In genomic region chr3:122514123-122515019, GRCh38 we compare ENCODE assay signal across 8 cellular contexts. TPM values are rescaled to one million over a fixed set of nuclear protein-coding genes. Genes with fewer than 3 reads are reported as not detected.
DNase-seq lines count a peak whose midpoint lies in the region; ATAC-seq and TF ChIP-seq lines count a peak whose summit lies in the region.

Gene KPNA1, minus strand, starts transcription at chr3:122514939. Its CDS starts 18,374 bp downstream, at chr3:122496565.

- peaks cover 9% of the 10 kb centered on the region for H3K4me1 ChIP-seq in mucosa of stomach (ENCODE audit: control insufficient read depth, insufficient read depth, low read length)

- peaks cover 20 to 27% (median 26%) of the 10 kb centered on the region in 3 donors for H3K4me1 Mint-ChIP-seq in IgD-negative memory B cell
- H3K4me1 Mint-ChIP-seq in activated T-cell treated with anti-CD3 and anti-CD28 coated beads, Interleukin-2, amount 50 U/mL, for 24 hours (ENCODE audit: low read depth), result peaks cover 40% of the 10 kb centered on the region

- no peaks in the 10 kb centered on the region for H3K9me3 ChIP-seq in mucosa of stomach (ENCODE audit: control insufficient read depth, low read length)

- no peaks in the 10 kb centered on the region for H3K27me3 Mint-ChIP-seq in IgD-negative memory B cell
- H3K27me3 Mint-ChIP-seq in activated T-cell treated with anti-CD3 and anti-CD28 coated beads, Interleukin-2, amount 50 U/mL, for 24 hours, result no peaks in the 10 kb centered on the region

- TF ChIP-seq POLR2A in erythroblast (IDR thresholded peaks at IDR 0.05; ENCODE audit: low read length), result peak; percentile 95

- H3K9me3 Mint-ChIP-seq in IgD-negative memory B cell, result peaks cover 0 to 7% (median 2%) of the 10 kb centered on the region in 3 donors
- H3K9me3 Mint-ChIP-seq in activated T-cell treated with anti-CD3 and anti-CD28 coated beads, Interleukin-2, amount 50 U/mL, for 24 hours, result no peaks in the 10 kb centered on the region

- H3K36me3 Mint-ChIP-seq in IgD-negative memory B cell, result peaks cover under 1% of the 10 kb centered on the region
- H3K36me3 Mint-ChIP-seq in activated T-cell treated with anti-CD3 and anti-CD28 coated beads, Interleukin-2, amount 50 U/mL, for 24 hours (ENCODE audit: low read depth), result peaks cover 30% of the 10 kb centered on the region

- DNase-seq in DMS153 treated with DMSO at 0.1 percent for 48 hours (lab: John Stamatoyannopoulos, UW; ENCODE audit: unreplicated experiment) (peak; percentile 76), erythroblast (lab: John Stamatoyannopoulos, UW) (peak; percentile 94 to 96)
- DNase-seq in activated T-cell treated with anti-CD3 and anti-CD28 coated beads, Interleukin-2, amount 50 U/mL, for 24 hours, result peak; percentile 91
- DNase-seq in stimulated activated CD8-positive, alpha-beta memory T cell treated with anti-CD3 and anti-CD28 coated beads, Interleukin-4, amount 100 ng/mL, for 48 hours, result peak; percentile 87

- peak within 1 kb of the TSS; percentile 32 for H3K4me3 ChIP-seq in mucosa of stomach (ENCODE audit: low read length)

- ATAC-seq in GM21576 (IDR thresholded peaks at IDR 0.05; ENCODE audit: unreplicated experiment), result peak; percentile 77

- H3K27ac Mint-ChIP-seq in IgD-negative memory B cell, result peak within 1 kb of the TSS; percentile 82 to 97 (median 94)
- H3K27ac Mint-ChIP-seq in activated T-cell treated with anti-CD3 and anti-CD28 coated beads, Interleukin-2, amount 50 U/mL, for 24 hours, result peak within 1 kb of the TSS; percentile 90

- H3K9ac ChIP-seq in mucosa of stomach (ENCODE audit: low read length), result peak within 1 kb of the TSS; percentile 74

- no peaks in the 10 kb centered on the region for H3K36me3 ChIP-seq in mucosa of stomach (ENCODE audit: control insufficient read depth, insufficient read depth, low read length)

- H3K27me3 ChIP-seq in mucosa of stomach (ENCODE audit: control insufficient read depth, insufficient read depth, low read length), result no peaks in the 10 kb centered on the region

- H3K4me3 Mint-ChIP-seq in IgD-negative memory B cell, result peak within 1 kb of the TSS; percentile 77 to 97 (median 90)
- peak within 1 kb of the TSS; percentile 80 for H3K4me3 Mint-ChIP-seq in activated T-cell treated with anti-CD3 and anti-CD28 coated beads, Interleukin-2, amount 50 U/mL, for 24 hours

TF ChIP-seq in PFSK-1, 5 proteins besides CTCF, POLR2A, EP300 and RAD21:
- TF ChIP-seq REST (IDR thresholded peaks at IDR 0.05; ENCODE audit: insufficient read depth in 1 of 2, low read depth in 2 of 2, low read length in 2 of 2) (no peak), POLR2AphosphoS5 (IDR thresholded peaks at IDR 0.05; ENCODE audit: low read depth, low read length) (peak; percentile 70), FOXP2 (optimal IDR thresholded peaks at IDR 0.05; ENCODE audit: borderline replicate concordance, extremely low read depth, extremely low read length, insufficient read depth) (peak; percentile 45), TAF1 (IDR thresholded peaks at IDR 0.05; ENCODE audit: borderline replicate concordance, insufficient read depth, low read length) (peak; percentile 50; the same call in 1 of the 2 replicates), SIN3A (IDR thresholded peaks at IDR 0.05; ENCODE audit: borderline replicate concordance, insufficient read depth, low read length) (no peak)

RNA-seq across cellular contexts. Expression of gene KPNA1, which starts in this region (rescaled TPM):
- 44.8 TPM for polyA plus RNA-seq in IgD-negative memory B cell
- polyA plus RNA-seq in PFSK-1 (2012; ENCODE audit: insufficient read length, low read depth), result 22.4 TPM

Comparison
In these comparisons a context has a peak if more than half of its experiments do, and no peak if none do; other contexts are left out.
1. Peak in every context shown above with its lines: DNase-seq, ATAC-seq and H3K4me3 ChIP-seq.